In the genomic region with DNA sequence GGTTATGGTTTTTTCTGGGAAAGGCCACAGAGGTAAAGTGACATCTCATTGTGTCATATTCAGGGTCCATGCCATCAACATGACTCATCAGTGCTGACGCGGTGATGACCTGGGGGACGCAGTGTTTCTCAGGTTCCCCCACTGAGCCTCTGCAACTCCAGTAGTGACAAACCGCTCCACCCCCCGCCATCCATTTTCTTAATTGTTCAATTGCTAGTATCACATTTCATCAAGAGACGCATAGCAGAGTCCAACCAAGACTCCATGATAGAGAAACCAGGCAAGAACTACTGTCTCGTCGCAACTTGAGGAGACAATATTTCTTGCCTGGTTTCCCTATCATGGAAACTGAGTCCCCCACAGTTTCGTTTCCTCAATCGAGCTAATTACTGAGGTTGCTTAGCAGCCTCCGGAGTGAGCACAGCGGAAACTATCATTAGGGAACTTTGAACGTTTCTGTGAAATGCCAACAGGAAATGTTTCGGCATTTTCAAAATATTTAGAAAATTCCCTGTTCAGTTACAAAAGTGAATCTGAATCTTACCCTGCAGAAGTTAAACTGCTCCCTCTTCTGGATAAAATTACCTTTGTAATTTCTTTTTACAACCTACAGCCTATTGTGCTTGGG, we compare ENCODE assay signal across 1 cellular context.
TF ChIP-seq lines count a peak whose summit lies in the region.

No MANE protein-coding gene starts in this region.

TF ChIP-seq in HEK293, 187 proteins besides CTCF, POLR2A, EP300 and RAD21 (continued from another document and continues in another):
- TF ChIP-seq, protein P1, sequence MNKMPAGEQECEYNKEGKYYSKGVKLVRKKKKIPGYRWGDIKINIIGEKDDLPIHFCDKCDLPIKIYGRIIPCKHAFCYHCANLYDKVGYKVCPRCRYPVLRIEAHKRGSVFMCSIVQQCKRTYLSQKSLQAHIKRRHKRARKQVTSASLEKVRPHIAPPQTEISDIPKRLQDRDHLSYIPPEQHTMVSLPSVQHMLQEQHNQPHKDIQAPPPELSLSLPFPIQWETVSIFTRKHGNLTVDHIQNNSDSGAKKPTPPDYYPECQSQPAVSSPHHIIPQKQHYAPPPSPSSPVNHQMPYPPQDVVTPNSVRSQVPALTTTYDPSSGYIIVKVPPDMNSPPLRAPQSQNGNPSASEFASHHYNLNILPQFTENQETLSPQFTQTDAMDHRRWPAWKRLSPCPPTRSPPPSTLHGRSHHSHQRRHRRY (tag by site-specific recombination; IDR thresholded peaks at IDR 0.05): no peak
- TF ChIP-seq ZEB2 (tag by site-specific recombination; IDR thresholded peaks at IDR 0.05) (peak; percentile 93), TCF7L2 (IDR thresholded peaks at IDR 0.05; ENCODE audit: borderline replicate concordance, low read depth, low read length) (no peak), ZSCAN30 (tag by site-specific recombination; IDR thresholded peaks at IDR 0.05) (no peak), ZNF16 (tag by site-specific recombination; IDR thresholded peaks at IDR 0.05; ENCODE audit: low read depth) (no peak), INSM2 (tag by site-specific recombination; IDR thresholded peaks at IDR 0.05) (peak; percentile 85), BCL11A (tag by site-specific recombination; IDR thresholded peaks at IDR 0.05; ENCODE audit: low read depth) (peak; percentile 91), ZBTB1 (tag by site-specific recombination; IDR thresholded peaks at IDR 0.05) (no peak), MEIS1 (CRISPR knock-in tag; IDR thresholded peaks at IDR 0.05; ENCODE audit: borderline replicate concordance) (no peak), YY1 (tag by site-specific recombination; IDR thresholded peaks at IDR 0.05) (peak; percentile 31; the same call in 1 of the 2 replicates), ZNF324 (tag by site-specific recombination; IDR thresholded peaks at IDR 0.05) (peak; percentile 78; the same call in 1 of the 2 replicates), GFI1B (tag by site-specific recombination; IDR thresholded peaks at IDR 0.05) (no peak), ZNF146 (tag by site-specific recombination; IDR thresholded peaks at IDR 0.05) (no peak), ZNF169 (tag by site-specific recombination; IDR thresholded peaks at IDR 0.05) (no peak), WT1 (tag by site-specific recombination; IDR thresholded peaks at IDR 0.05) (peak; percentile 65; the same call in 1 of the 2 replicates), ZNF626 (tag by site-specific recombination; IDR thresholded peaks at IDR 0.05) (no peak), ZNF114 (tag by site-specific recombination; IDR thresholded peaks at IDR 0.05) (no peak), ZNF366 (tag by site-specific recombination; conservative IDR thresholded peaks at IDR 0.05) (peak; percentile 80), ZNF132 (tag by site-specific recombination; IDR thresholded peaks at IDR 0.05; ENCODE audit: borderline replicate concordance) (no peak), ZNF280D (tag by site-specific recombination; IDR thresholded peaks at IDR 0.05) (no peak; the same call in 1 of the 2 replicates), ZNF792 (tag by site-specific recombination; IDR thresholded peaks at IDR 0.05) (no peak), ZNF473 (tag by site-specific recombination; IDR thresholded peaks at IDR 0.05) (no peak), SCRT1 (tag by site-specific recombination; IDR thresholded peaks at IDR 0.05; ENCODE audit: borderline replicate concordance) (no peak), PRDM1 (tag by site-specific recombination; IDR thresholded peaks at IDR 0.05) (peak; percentile 32; the same call in 1 of the 2 replicates), ZNF10 (tag by site-specific recombination; IDR thresholded peaks at IDR 0.05) (no peak), ZNF514 (tag by site-specific recombination; IDR thresholded peaks at IDR 0.05) (no peak), ZNF248 (tag by site-specific recombination; IDR thresholded peaks at IDR 0.05) (no peak), KLF7 (tag by site-specific recombination; IDR thresholded peaks at IDR 0.05; ENCODE audit: borderline replicate concordance) (no peak), HIC1 (tag by site-specific recombination; IDR thresholded peaks at IDR 0.05) (no peak)
- TF ChIP-seq, protein P2, sequence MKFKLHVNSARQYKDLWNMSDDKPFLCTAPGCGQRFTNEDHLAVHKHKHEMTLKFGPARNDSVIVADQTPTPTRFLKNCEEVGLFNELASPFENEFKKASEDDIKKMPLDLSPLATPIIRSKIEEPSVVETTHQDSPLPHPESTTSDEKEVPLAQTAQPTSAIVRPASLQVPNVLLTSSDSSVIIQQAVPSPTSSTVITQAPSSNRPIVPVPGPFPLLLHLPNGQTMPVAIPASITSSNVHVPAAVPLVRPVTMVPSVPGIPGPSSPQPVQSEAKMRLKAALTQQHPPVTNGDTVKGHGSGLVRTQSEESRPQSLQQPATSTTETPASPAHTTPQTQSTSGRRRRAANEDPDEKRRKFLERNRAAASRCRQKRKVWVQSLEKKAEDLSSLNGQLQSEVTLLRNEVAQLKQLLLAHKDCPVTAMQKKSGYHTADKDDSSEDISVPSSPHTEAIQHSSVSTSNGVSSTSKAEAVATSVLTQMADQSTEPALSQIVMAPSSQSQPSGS (tag by site-specific recombination; IDR thresholded peaks at IDR 0.05; ENCODE audit: low read depth): peak; percentile 36; the same call in 1 of the 2 replicates
- TF ChIP-seq, protein P3, sequence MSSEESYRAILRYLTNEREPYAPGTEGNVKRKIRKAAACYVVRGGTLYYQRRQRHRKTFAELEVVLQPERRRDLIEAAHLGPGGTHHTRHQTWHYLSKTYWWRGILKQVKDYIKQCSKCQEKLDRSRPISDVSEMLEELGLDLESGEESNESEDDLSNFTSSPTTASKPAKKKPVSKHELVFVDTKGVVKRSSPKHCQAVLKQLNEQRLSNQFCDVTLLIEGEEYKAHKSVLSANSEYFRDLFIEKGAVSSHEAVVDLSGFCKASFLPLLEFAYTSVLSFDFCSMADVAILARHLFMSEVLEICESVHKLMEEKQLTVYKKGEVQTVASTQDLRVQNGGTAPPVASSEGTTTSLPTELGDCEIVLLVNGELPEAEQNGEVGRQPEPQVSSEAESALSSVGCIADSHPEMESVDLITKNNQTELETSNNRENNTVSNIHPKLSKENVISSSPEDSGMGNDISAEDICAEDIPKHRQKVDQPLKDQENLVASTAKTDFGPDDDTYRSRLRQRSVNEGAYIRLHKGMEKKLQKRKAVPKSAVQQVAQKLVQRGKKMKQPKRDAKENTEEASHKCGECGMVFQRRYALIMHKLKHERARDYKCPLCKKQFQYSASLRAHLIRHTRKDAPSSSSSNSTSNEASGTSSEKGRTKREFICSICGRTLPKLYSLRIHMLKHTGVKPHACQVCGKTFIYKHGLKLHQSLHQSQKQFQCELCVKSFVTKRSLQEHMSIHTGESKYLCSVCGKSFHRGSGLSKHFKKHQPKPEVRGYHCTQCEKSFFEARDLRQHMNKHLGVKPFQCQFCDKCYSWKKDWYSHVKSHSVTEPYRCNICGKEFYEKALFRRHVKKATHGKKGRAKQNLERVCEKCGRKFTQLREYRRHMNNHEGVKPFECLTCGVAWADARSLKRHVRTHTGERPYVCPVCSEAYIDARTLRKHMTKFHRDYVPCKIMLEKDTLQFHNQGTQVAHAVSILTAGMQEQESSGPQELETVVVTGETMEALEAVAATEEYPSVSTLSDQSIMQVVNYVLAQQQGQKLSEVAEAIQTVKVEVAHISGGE (tag by site-specific recombination; conservative IDR thresholded peaks at IDR 0.05; ENCODE audit: low read depth): no peak
- TF ChIP-seq, protein P4, sequence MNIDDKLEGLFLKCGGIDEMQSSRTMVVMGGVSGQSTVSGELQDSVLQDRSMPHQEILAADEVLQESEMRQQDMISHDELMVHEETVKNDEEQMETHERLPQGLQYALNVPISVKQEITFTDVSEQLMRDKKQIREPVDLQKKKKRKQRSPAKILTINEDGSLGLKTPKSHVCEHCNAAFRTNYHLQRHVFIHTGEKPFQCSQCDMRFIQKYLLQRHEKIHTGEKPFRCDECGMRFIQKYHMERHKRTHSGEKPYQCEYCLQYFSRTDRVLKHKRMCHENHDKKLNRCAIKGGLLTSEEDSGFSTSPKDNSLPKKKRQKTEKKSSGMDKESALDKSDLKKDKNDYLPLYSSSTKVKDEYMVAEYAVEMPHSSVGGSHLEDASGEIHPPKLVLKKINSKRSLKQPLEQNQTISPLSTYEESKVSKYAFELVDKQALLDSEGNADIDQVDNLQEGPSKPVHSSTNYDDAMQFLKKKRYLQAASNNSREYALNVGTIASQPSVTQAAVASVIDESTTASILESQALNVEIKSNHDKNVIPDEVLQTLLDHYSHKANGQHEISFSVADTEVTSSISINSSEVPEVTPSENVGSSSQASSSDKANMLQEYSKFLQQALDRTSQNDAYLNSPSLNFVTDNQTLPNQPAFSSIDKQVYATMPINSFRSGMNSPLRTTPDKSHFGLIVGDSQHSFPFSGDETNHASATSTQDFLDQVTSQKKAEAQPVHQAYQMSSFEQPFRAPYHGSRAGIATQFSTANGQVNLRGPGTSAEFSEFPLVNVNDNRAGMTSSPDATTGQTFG (tag by site-specific recombination; IDR thresholded peaks at IDR 0.05; ENCODE audit: borderline replicate concordance): no peak
- TF ChIP-seq, protein P5, sequence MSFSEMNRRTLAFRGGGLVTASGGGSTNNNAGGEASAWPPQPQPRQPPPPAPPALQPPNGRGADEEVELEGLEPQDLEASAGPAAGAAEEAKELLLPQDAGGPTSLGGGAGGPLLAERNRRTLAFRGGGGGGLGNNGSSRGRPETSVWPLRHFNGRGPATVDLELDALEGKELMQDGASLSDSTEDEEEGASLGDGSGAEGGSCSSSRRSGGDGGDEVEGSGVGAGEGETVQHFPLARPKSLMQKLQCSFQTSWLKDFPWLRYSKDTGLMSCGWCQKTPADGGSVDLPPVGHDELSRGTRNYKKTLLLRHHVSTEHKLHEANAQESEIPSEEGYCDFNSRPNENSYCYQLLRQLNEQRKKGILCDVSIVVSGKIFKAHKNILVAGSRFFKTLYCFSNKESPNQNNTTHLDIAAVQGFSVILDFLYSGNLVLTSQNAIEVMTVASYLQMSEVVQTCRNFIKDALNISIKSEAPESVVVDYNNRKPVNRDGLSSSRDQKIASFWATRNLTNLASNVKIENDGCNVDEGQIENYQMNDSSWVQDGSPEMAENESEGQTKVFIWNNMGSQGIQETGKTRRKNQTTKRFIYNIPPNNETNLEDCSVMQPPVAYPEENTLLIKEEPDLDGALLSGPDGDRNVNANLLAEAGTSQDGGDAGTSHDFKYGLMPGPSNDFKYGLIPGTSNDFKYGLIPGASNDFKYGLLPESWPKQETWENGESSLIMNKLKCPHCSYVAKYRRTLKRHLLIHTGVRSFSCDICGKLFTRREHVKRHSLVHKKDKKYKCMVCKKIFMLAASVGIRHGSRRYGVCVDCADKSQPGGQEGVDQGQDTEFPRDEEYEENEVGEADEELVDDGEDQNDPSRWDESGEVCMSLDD (tag by site-specific recombination; IDR thresholded peaks at IDR 0.05): peak; percentile 56; the same call in 1 of the 2 replicates
- TF ChIP-seq, protein P6, sequence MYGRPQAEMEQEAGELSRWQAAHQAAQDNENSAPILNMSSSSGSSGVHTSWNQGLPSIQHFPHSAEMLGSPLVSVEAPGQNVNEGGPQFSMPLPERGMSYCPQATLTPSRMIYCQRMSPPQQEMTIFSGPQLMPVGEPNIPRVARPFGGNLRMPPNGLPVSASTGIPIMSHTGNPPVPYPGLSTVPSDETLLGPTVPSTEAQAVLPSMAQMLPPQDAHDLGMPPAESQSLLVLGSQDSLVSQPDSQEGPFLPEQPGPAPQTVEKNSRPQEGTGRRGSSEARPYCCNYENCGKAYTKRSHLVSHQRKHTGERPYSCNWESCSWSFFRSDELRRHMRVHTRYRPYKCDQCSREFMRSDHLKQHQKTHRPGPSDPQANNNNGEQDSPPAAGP (tag by site-specific recombination; IDR thresholded peaks at IDR 0.05): peak; percentile 79
